ENCODE assay signal across 27 cellular contexts in genomic region chr14:98244162-98244948, GRCh38.
DNase-seq lines count a peak whose midpoint lies in the region; ATAC-seq and TF ChIP-seq lines count a peak whose summit lies in the region.
"Had no signal": no experiment of that assay in that cellular context is flagged by ENCODE, and none has a peak within 500 bp of the region (broad histone marks: within the 10 kb centered on the region; RNA-seq: fewer than 3 reads in every experiment).

No MANE protein-coding gene starts in this region.

- no peaks in the 10 kb centered on the region for H3K4me1 Mint-ChIP-seq in osteocyte (ENCODE audit: unreplicated experiment)

- H3K4me3 Mint-ChIP-seq in osteocyte (ENCODE audit: unreplicated experiment) = no peak overlapping the region
- H3K4me3 Mint-ChIP-seq: CD8-positive, alpha-beta memory T cell; HFFc6 had no signal

- no peaks in the 10 kb centered on the region for H3K9me3 ChIP-seq in transverse colon
- H3K9me3 ChIP-seq: BLaER1, SK-N-SH had no signal

- TF ChIP-seq CTCF in transverse colon (IDR thresholded peaks at IDR 0.05) (no peak), osteocyte (IDR thresholded peaks at IDR 0.05) (no peak)

- in situ Hi-C loops in transverse colon (cut with MboI; ENCODE audit: low pct_ligation_motif_present in 1 of 4, low pct_unique_long_range_greater_than_20kb in 1 of 4, low sequenced_read_pairs in 3 of 4) = no loop called here

- no peak for TF ChIP-seq POLR2A in transverse colon (IDR thresholded peaks at IDR 0.05)

- ATAC-seq in esophagus mucosa = peak; percentile 52
- ATAC-seq: GM12878 had no signal

- H3K4me3 ChIP-seq in transverse colon = no peak overlapping the region
- H3K4me3 ChIP-seq: BLaER1, GM12878, PC-9 had no signal

- no peak overlapping the region for H3K27ac ChIP-seq in transverse colon
- H3K27ac ChIP-seq: 22Rv1, BLaER1, PC-9 had no signal

- H3K4me1 ChIP-seq in transverse colon = peaks cover 0 to 14% (median 10%) of the 10 kb centered on the region in 4 donors
- H3K4me1 ChIP-seq: BLaER1 had no signal

- no peaks in the 10 kb centered on the region for H3K36me3 Mint-ChIP-seq in osteocyte (ENCODE audit: unreplicated experiment)

- intact Hi-C loops in transverse colon (cut with DNase I; ENCODE audit: low total_unique reads) = no loop called here

- 40 to 47% methylated on average over 8 to 12 of the region's 12 CpGs for WGBS in transverse colon (ENCODE audit: low coverage in 1 of 2), 2 donors

- TF ChIP-seq EP300 in transverse colon (IDR thresholded peaks at IDR 0.05; ENCODE audit: low read depth) = no peak

- no peaks in the 10 kb centered on the region for H3K27me3 Mint-ChIP-seq in osteocyte (ENCODE audit: unreplicated experiment)
- H3K27me3 Mint-ChIP-seq: CD8-positive, alpha-beta memory T cell had no signal

- no peaks in the 10 kb centered on the region for H3K36me3 ChIP-seq in transverse colon
- H3K36me3 ChIP-seq: BLaER1 had no signal

- H3K27me3 ChIP-seq in transverse colon = no peaks in the 10 kb centered on the region
- H3K27me3 ChIP-seq: BLaER1 had no signal

- DNase-seq in NCI-H748 (lab: John Stamatoyannopoulos, UW; ENCODE audit: unreplicated experiment) (peak; percentile 22), NCI-H748 treated with DMSO at 0.1 percent for 48 hours (lab: John Stamatoyannopoulos, UW) (no peak), NCI-H2107 treated with DMSO at 0.1 percent for 48 hours (lab: John Stamatoyannopoulos, UW; ENCODE audit: unreplicated experiment) (peak; percentile 33), transverse colon (peak; percentile 11), iPS-NIHi11 (ENCODE audit: low spot score) (no peak), osteocyte (ENCODE audit: extremely low spot score, unreplicated experiment) (no peak), NCI-H510A treated with DMSO at 0.1 percent for 48 hours (lab: John Stamatoyannopoulos, UW) (no peak)
- DNase-seq: ACHN; Calu3; CD8-positive, alpha-beta memory T cell; DMS53; H7; HFFc6; Kasumi-1; NCI-H1092; NCI-H1436; NCI-H187 treated with DMSO at 0.1 percent for 48 hours; NCI-H2171; NCI-H526 treated with DMSO at 0.1 percent for 48 hours; PC-9; RPMI8226; SIG-M5; SK-N-SH had no signal

- peaks cover 29% of the 10 kb centered on the region for H3K9me3 Mint-ChIP-seq in osteocyte (ENCODE audit: unreplicated experiment)
- H3K9me3 Mint-ChIP-seq: CD8-positive, alpha-beta memory T cell had no signal

- H3K27ac Mint-ChIP-seq in osteocyte (ENCODE audit: unreplicated experiment) = no peak overlapping the region
- H3K27ac Mint-ChIP-seq: HFFc6 had no signal

Comparison
In these comparisons a context has a peak if more than half of its experiments do, and no peak if none do; other contexts are left out.
1. DNase-seq: peak in NCI-H748 (single experiment), NCI-H2107 treated with DMSO at 0.1 percent for 48 hours (single experiment) and transverse colon (single experiment); none in NCI-H748 treated with DMSO at 0.1 percent for 48 hours (single experiment), iPS-NIHi11 (single experiment), osteocyte (single experiment) and NCI-H510A treated with DMSO at 0.1 percent for 48 hours (single experiment).